9 cellular contexts compared by ENCODE assay signal in the genomic region with DNA sequence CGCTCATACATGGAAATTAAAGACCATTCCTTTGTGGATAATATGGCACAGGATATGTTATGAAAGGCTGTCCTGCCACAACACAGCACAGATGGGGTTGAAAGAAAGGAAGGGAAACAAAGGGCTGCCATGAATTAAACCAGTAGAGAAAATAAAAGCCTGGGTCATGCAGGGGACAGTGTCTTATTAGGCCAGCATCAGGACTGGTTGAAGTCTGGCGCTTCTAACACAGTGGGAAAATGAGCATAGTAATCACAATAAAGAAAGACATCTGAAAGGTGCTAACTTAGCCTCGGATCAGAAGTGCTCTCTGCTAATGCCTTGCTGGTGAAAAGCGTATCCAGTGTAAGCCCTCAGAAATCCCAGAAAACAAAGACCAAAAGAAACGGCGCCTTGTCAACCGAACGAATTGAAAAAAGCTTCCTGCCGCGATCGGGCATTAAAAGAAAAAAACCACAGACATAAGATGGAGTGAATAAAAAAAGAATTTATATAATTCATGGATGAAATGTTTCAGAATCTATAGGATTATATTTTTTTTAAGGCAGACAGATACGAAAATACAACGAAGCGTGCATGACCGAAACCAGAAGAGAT. TPM values are rescaled to one million over a fixed set of nuclear protein-coding genes. Genes with fewer than 3 reads are reported as not detected.
A peak's percentile ranks its signal among the peaks of the same experiment; 100 is the strongest.
DNase-seq lines count a peak whose midpoint lies in the region; ATAC-seq lines count a peak whose summit lies in the region.
"Had no signal": no experiment of that assay in that cellular context is flagged by ENCODE, and none has a peak within 500 bp of the region (broad histone marks: within the 10 kb centered on the region; RNA-seq: fewer than 3 reads in every experiment).

No MANE protein-coding gene starts in this region.

- H3K4me3 Mint-ChIP-seq in activated naive CD8-positive, alpha-beta T cell, result peak overlapping the region; percentile 87
- H3K4me3 Mint-ChIP-seq in naive thymus-derived CD4-positive, alpha-beta T cell, result peak overlapping the region in 7 of 10 donors; percentile 68 to 86 (median 73)

- CTCF ChIA-PET in naive thymus-derived CD4-positive, alpha-beta T cell (lab: Charles Lee), result no interaction called here

- H3K27ac ChIP-seq in naive thymus-derived CD4-positive, alpha-beta T cell (ENCODE audit: low read depth, low read length), result no peak overlapping the region

- peak; percentile 12 for DNase-seq in COLO668 (lab: John Stamatoyannopoulos, UW; ENCODE audit: unreplicated experiment)
- no peak for DNase-seq in MG63
- no peak for DNase-seq in naive thymus-derived CD4-positive, alpha-beta T cell
- no peak for DNase-seq in GDM1 (lab: John Stamatoyannopoulos, UW)
- no peak for DNase-seq in stimulated activated naive CD4-positive, alpha-beta T cell (lab: John Stamatoyannopoulos, UW)
- no peak for DNase-seq in AG08395 (ENCODE audit: low spot score)
- no peak for DNase-seq in dedifferentiated amniotic fluid mesenchymal stem cell (ENCODE audit: extremely low spot score)
- DNase-seq: amniotic stem cell had no signal

- peaks cover 2% of the 10 kb centered on the region; the same call in 1 of the 2 replicates for H3K27me3 ChIP-seq in MG63
- no peaks in the 10 kb centered on the region for H3K27me3 ChIP-seq in naive thymus-derived CD4-positive, alpha-beta T cell (ENCODE audit: control insufficient read depth in 2 of 2, insufficient read depth in 2 of 2, low read length in 2 of 2)

- H3K9me3 Mint-ChIP-seq in activated naive CD8-positive, alpha-beta T cell (ENCODE audit: low read depth), result no peaks in the 10 kb centered on the region
- peaks cover 0 to 9% (median 6%) of the 10 kb centered on the region in 11 donors for H3K9me3 Mint-ChIP-seq in naive thymus-derived CD4-positive, alpha-beta T cell

- ATAC-seq in naive thymus-derived CD4-positive, alpha-beta T cell, result no peak

- H3K9me3 ChIP-seq in MG63, result no peaks in the 10 kb centered on the region
- peaks cover 0 to 4% (median 0%) of the 10 kb centered on the region in 3 experiments for H3K9me3 ChIP-seq in naive thymus-derived CD4-positive, alpha-beta T cell (ENCODE audit: control insufficient read depth in 2 of 3, low read length in 3 of 3)

- peaks cover 5% of the 10 kb centered on the region for H3K27me3 Mint-ChIP-seq in activated naive CD8-positive, alpha-beta T cell
- H3K27me3 Mint-ChIP-seq in naive thymus-derived CD4-positive, alpha-beta T cell, result peaks cover 0 to 13% (median 8%) of the 10 kb centered on the region in 5 donors

- H3K4me1 ChIP-seq in naive thymus-derived CD4-positive, alpha-beta T cell (ENCODE audit: control insufficient read depth in 2 of 2, insufficient read depth in 2 of 2, low read length in 2 of 2), result no peaks in the 10 kb centered on the region

- H3K4me3 ChIP-seq in MG63, result peak overlapping the region; percentile 91
- H3K4me3 ChIP-seq in naive thymus-derived CD4-positive, alpha-beta T cell (ENCODE audit: low read length), result peak overlapping the region; percentile 39

- H3K36me3 ChIP-seq in MG63, result peaks cover 2% of the 10 kb centered on the region; the same call in 1 of the 2 replicates
- no peaks in the 10 kb centered on the region for H3K36me3 ChIP-seq in naive thymus-derived CD4-positive, alpha-beta T cell (ENCODE audit: control insufficient read depth in 2 of 3, insufficient read depth in 3 of 3, low read length in 3 of 3)

- peak overlapping the region; percentile 16 for H3K27ac Mint-ChIP-seq in activated naive CD8-positive, alpha-beta T cell
- peak overlapping the region in 4 of 9 donors; percentile 77 to 93 (median 85) for H3K27ac Mint-ChIP-seq in naive thymus-derived CD4-positive, alpha-beta T cell

- H3K36me3 Mint-ChIP-seq in activated naive CD8-positive, alpha-beta T cell, result no peaks in the 10 kb centered on the region
- peaks cover 0 to 6% (median 0%) of the 10 kb centered on the region in 5 donors for H3K36me3 Mint-ChIP-seq in naive thymus-derived CD4-positive, alpha-beta T cell

- peaks cover 4% of the 10 kb centered on the region for H3K4me1 Mint-ChIP-seq in activated naive CD8-positive, alpha-beta T cell (ENCODE audit: low read depth)
- H3K4me1 Mint-ChIP-seq in naive thymus-derived CD4-positive, alpha-beta T cell, result peaks cover 0 to 12% (median 0%) of the 10 kb centered on the region in 7 donors

- POLR2A ChIA-PET in naive thymus-derived CD4-positive, alpha-beta T cell (lab: Charles Lee), result no interaction called here

- intact Hi-C loops in naive thymus-derived CD4-positive, alpha-beta T cell (cut with micrococcal nuclease), result loop anchor here in 1 of 2 donors (2.0 to 5.0 kb wide), 3 partner anchors 528 to 1874 kb away; a partner anchor contains a TSS

RNA-seq across cellular contexts. Expression of a gene that starts 0.6 kb away (rescaled TPM):
- 4.8 and 12.4 TPM in 2 replicates for total RNA-seq in MG63 (2014; rRNA removed; shearing (Covaris generic); ENCODE audit: low replicate concordance)
- 10 to 100 TPM in 2 of 5 experiments, 1 to 10 TPM in 2, under 1 TPM in 1; 0.37 to 11.5 (median 1.8) TPM for total RNA-seq in naive thymus-derived CD4-positive, alpha-beta T cell
- 1 to 10 TPM; 1.5 to 3.2 TPM for polyA plus RNA-seq in naive thymus-derived CD4-positive, alpha-beta T cell
